17 cellular contexts compared by ENCODE assay signal in the genomic region with DNA sequence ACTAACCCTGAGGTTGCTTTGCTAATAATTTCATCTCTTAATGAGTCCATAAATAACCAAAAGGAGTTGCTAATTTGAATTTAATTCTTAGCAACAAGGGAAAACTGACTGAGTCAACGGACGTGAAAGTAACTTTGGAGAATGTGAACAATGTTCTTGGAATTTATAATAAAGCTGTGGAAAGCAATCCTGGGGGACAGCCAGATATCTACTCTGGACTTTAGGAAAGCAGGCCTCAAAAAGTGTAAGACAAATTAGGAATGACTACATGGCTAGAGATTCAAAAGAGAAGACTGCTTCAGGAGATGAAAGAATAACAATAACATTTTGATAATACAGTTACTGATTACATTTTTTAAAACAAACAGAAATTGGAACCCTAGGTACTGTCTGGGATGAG.
DNase-seq lines count a peak whose midpoint lies in the region; ATAC-seq and TF ChIP-seq lines count a peak whose summit lies in the region.
"Had no signal": no experiment of that assay in that cellular context is flagged by ENCODE, and none has a peak within 500 bp of the region (broad histone marks: within the 10 kb centered on the region; RNA-seq: fewer than 3 reads in every experiment).

No MANE protein-coding gene starts in this region.

- no peak for ATAC-seq in GM21576 (IDR thresholded peaks at IDR 0.05; ENCODE audit: unreplicated experiment)
- ATAC-seq in GM18505 (IDR thresholded peaks at IDR 0.05; ENCODE audit: unreplicated experiment), result no peak
- ATAC-seq: activated T-helper 17 cell treated with anti-CD3 and anti-CD28 coated beads, Interleukin-2, amount 50 U/mL, for 72 hours; foreskin keratinocyte; stimulated activated naive B cell treated with anti-CD40 and anti-IgM and Interleukin-4, amounts not matched to agents 10 μg/mL and 1 μg/mL and 100 μg/mL, for 72 hours had no signal

- POLR2A ChIA-PET in GM10248 (lab: Yijun Ruan, JAX), result no interaction called here

- DNase-seq in AG09309 (ENCODE audit: low read depth) (peak; percentile 77), M059J (ENCODE audit: low read depth) (peak; percentile 95), coronary artery (ENCODE audit: low spot score) (no peak), mesenchymal stem cell (peak; percentile 45), H7 (no peak), GM10248 (ENCODE audit: extremely low spot score) (no peak)
- DNase-seq: central memory CD4-positive, alpha-beta T cell; NCI-H2171 treated with DMSO at 0.1 percent for 48 hours; stimulated activated CD4-positive, alpha-beta T cell treated with anti-CD3 and anti-CD28 coated beads, Interleukin-4, amount 100 ng/mL, for 24 hours; stimulated activated naive B cell treated with anti-CD40 and anti-IgM and Interleukin-4, amounts not matched to agents 10 μg/mL and 1 μg/mL and 100 μg/mL, for 72 hours; T-helper 2 cell had no signal

- no peak overlapping the region for H3K4me2 ChIP-seq in mesenchymal stem cell (ENCODE audit: low read length, poor library complexity, severe bottlenecking)
- H3K4me2 ChIP-seq: BLaER1 treated with 17β-estradiol and CSF1 and Interleukin-3, amounts not matched to agents 10 nM and 100 nM had no signal

- H2BK120ac ChIP-seq in mesenchymal stem cell (ENCODE audit: low read depth, low read length), result no peak overlapping the region

- peak overlapping the region; percentile 2 to 4 for H3K27ac ChIP-seq in coronary artery
- peak overlapping the region; percentile 90 for H3K27ac ChIP-seq in mesenchymal stem cell (ENCODE audit: low read length, poor library complexity, severe bottlenecking)
- H3K27ac ChIP-seq: BLaER1 treated with 17β-estradiol and CSF1 and Interleukin-3, amounts not matched to agents 10 nM and 100 nM; foreskin keratinocyte; HL-60 had no signal

- TF ChIP-seq POLR2A in GM18505 (IDR thresholded peaks at IDR 0.05; ENCODE audit: borderline replicate concordance, extremely low read depth, insufficient read depth, insufficient read length), result no peak

- H3K4me3 ChIP-seq in AG09309 (ENCODE audit: control insufficient read depth, low read depth, low read length) (no peak overlapping the region), coronary artery (no peak overlapping the region), mesenchymal stem cell (ENCODE audit: insufficient read depth in 1 of 2, low read depth in 1 of 2, low read length in 2 of 2) (no peak overlapping the region), H7 (ENCODE audit: insufficient read depth, low read depth, low read length) (no peak overlapping the region)
- H3K4me3 ChIP-seq: BLaER1 treated with 17β-estradiol and CSF1 and Interleukin-3, amounts not matched to agents 10 nM and 100 nM had no signal

- no peak overlapping the region for H2AK5ac ChIP-seq in mesenchymal stem cell (ENCODE audit: low read length, severe bottlenecking)

- no peaks in the 10 kb centered on the region for H3K79me1 ChIP-seq in mesenchymal stem cell (replicated peaks; ENCODE audit: low read length, poor library complexity, severe bottlenecking)

- H4K91ac ChIP-seq in mesenchymal stem cell (ENCODE audit: low read length), result no peak overlapping the region

- H3K4me1 ChIP-seq in mesenchymal stem cell (ENCODE audit: control insufficient read depth, insufficient read depth, low read depth, low read length), result no peaks in the 10 kb centered on the region
- H3K4me1 ChIP-seq: BLaER1 treated with 17β-estradiol and CSF1 and Interleukin-3, amounts not matched to agents 10 nM and 100 nM had no signal

- peak overlapping the region; percentile 14 for H3K9ac ChIP-seq in mesenchymal stem cell (ENCODE audit: low read length)
- H3K9ac ChIP-seq: BLaER1 treated with 17β-estradiol and CSF1 and Interleukin-3, amounts not matched to agents 10 nM and 100 nM had no signal

- H3K27me3 ChIP-seq in mesenchymal stem cell (ENCODE audit: control insufficient read depth in 1 of 2, insufficient read depth in 1 of 2, low read length in 2 of 2) (no peaks in the 10 kb centered on the region), H7 (ENCODE audit: control insufficient read depth, insufficient read depth, low read length) (no peaks in the 10 kb centered on the region)
- H3K27me3 ChIP-seq: BLaER1 treated with 17β-estradiol and CSF1 and Interleukin-3, amounts not matched to agents 10 nM and 100 nM had no signal

- H4K8ac ChIP-seq in mesenchymal stem cell (ENCODE audit: low read length), result no peak overlapping the region

- H3K36me3 ChIP-seq in mesenchymal stem cell (ENCODE audit: control insufficient read depth in 1 of 2, insufficient read depth in 2 of 2, low read depth in 1 of 2, low read length in 2 of 2) (no peaks in the 10 kb centered on the region), H7 (replicated peaks; ENCODE audit: control insufficient read depth, insufficient read depth, low read length) (no peaks in the 10 kb centered on the region)
- H3K36me3 ChIP-seq: BLaER1 treated with 17β-estradiol and CSF1 and Interleukin-3, amounts not matched to agents 10 nM and 100 nM had no signal

- no peaks in the 10 kb centered on the region for H3K9me3 ChIP-seq in mesenchymal stem cell (ENCODE audit: control insufficient read depth, low read length)
- H3K9me3 ChIP-seq: BLaER1 treated with 17β-estradiol and CSF1 and Interleukin-3, amounts not matched to agents 10 nM and 100 nM had no signal

- no peak overlapping the region for H3K14ac ChIP-seq in mesenchymal stem cell (ENCODE audit: low read length in 2 of 2)

- no peak overlapping the region for H2BK12ac ChIP-seq in mesenchymal stem cell (ENCODE audit: low read length in 2 of 2)

- CTCF ChIA-PET in GM10248 (lab: Yijun Ruan, JAX), result no interaction called here

- TF ChIP-seq CTCF in AG09309 (IDR thresholded peaks at IDR 0.05; ENCODE audit: control insufficient read depth, insufficient read depth, low read depth, low read length, missing control alignments) (no peak), coronary artery (IDR thresholded peaks at IDR 0.05) (no peak), GM10248 (IDR thresholded peaks at IDR 0.05; ENCODE audit: control extremely low read depth, extremely low read depth, low read depth, missing control alignments) (no peak)

- H2BK15ac ChIP-seq in mesenchymal stem cell (ENCODE audit: low read depth, poor library complexity, severe bottlenecking), result no peak overlapping the region

- no peak overlapping the region for H2BK5ac ChIP-seq in mesenchymal stem cell (ENCODE audit: low read depth, low read length, poor library complexity, severe bottlenecking)

- H3K18ac ChIP-seq in mesenchymal stem cell (ENCODE audit: low read depth in 1 of 2, low read length in 2 of 2), result no peak overlapping the region

- H3K23ac ChIP-seq in mesenchymal stem cell (ENCODE audit: low read length in 2 of 2), result no peak overlapping the region

- whole genome bisulfite sequencing in mesenchymal stem cell, result 12% methylated on average over 2 of the region's 2 CpGs

- H2AFZ ChIP-seq in mesenchymal stem cell (ENCODE audit: low read depth, low read length), result no peak overlapping the region

- H3K4ac ChIP-seq in mesenchymal stem cell (ENCODE audit: low read depth in 1 of 2, low read length in 2 of 2), result no peak overlapping the region

Comparison
In these comparisons a context has a peak if more than half of its experiments do, and no peak if none do; other contexts are left out.
1. DNase-seq: peak in AG09309 (single experiment), M059J (single experiment) and mesenchymal stem cell (single experiment); none in coronary artery (single experiment), H7 (single experiment) and GM10248 (single experiment).